ENCODE assay signal across 10 cellular contexts in the genomic region with DNA sequence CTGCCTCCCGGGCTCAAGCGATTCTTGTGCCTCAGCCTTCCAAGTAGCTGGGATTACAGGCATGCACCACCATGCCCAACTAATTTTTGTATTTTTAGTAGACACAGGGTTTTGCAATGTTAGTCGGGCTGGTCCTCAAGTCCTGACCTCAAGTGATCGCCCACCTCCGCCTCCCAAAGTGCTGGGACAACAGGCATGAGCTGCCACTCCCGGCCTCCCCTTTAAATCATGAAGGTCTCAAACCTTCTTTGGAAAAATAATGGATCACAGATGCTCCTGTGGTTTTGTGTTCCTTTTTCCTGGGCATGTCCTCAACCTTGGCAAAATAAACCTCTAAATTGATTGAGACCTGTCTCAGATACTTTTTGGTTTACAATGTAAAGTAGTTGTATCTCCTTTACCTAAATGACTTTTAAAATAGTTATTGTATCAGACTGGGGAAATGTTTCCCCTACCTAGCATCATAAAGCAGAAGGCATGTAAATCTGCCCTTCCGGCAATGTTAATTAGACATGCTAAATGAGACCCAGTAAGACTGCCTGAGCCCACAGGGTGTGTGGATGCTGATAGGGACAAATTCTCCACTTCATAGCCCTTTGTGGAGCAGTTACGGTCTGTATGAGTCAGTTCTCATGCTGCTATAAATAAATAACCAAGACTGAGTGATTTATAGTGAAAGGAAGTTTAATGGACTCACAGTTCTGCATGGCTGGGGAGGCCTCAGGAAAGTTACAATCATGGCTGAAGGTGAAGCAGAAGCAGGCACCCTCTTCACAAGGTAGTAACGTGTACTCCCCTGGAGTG. TPM values are rescaled to one million over a fixed set of nuclear protein-coding genes. Genes with fewer than 3 reads are reported as not detected.
DNase-seq lines count a peak whose midpoint lies in the region; ATAC-seq and TF ChIP-seq lines count a peak whose summit lies in the region.
"Had no signal": no experiment of that assay in that cellular context is flagged by ENCODE, and none has a peak within 500 bp of the region (broad histone marks: within the 10 kb centered on the region; RNA-seq: fewer than 3 reads in every experiment).

No MANE protein-coding gene starts in this region.

- DNase-seq in brain microvascular endothelial cell, result peak; percentile 32
- no peak for DNase-seq in neural crest cell (ENCODE audit: low read depth, low spot score)
- no peak for DNase-seq in NCI-H187 (lab: John Stamatoyannopoulos, UW)
- no peak for DNase-seq in sigmoid colon
- DNase-seq in SJCRH30, result no peak
- no peak for DNase-seq in stimulated activated CD4-positive, alpha-beta T cell treated with anti-CD3 and anti-CD28 coated beads, Interleukin-2, amount 100 ng/mL, for 24 hours
- DNase-seq: activated naive CD8-positive, alpha-beta T cell treated with anti-CD3 and anti-CD28 coated beads, Interleukin-2, amount 10 ng/mL, durations not matched to agents 7 days and 5 days; islet precursor cell had no signal

- TF ChIP-seq EP300 in sigmoid colon (IDR thresholded peaks at IDR 0.05), result no peak

- H3K27me3 ChIP-seq in brain microvascular endothelial cell (replicated peaks) (no peaks in the 10 kb centered on the region), sigmoid colon (peaks cover 0 to 5% (median 4%) of the 10 kb centered on the region in 3 donors), SJCRH30 (no peaks in the 10 kb centered on the region)

- H3K4me3 ChIP-seq in brain microvascular endothelial cell (ENCODE audit: low read depth, low read length), result no peak overlapping the region
- H3K4me3 ChIP-seq in sigmoid colon, result no peak overlapping the region
- H3K4me3 ChIP-seq in SJCRH30, result no peak overlapping the region

- TF ChIP-seq CTCF in brain microvascular endothelial cell (IDR thresholded peaks at IDR 0.05; ENCODE audit: low read depth, low read length, missing control alignments), result no peak
- TF ChIP-seq CTCF in neural crest cell (conservative IDR thresholded peaks at IDR 0.05), result no peak
- TF ChIP-seq CTCF in sigmoid colon (IDR thresholded peaks at IDR 0.05), result no peak

- H3K27ac ChIP-seq in brain microvascular endothelial cell (no peak overlapping the region), sigmoid colon (no peak overlapping the region), SJCRH30 (no peak overlapping the region)

- H3K36me3 ChIP-seq in brain microvascular endothelial cell (replicated peaks) (no peaks in the 10 kb centered on the region), sigmoid colon (no peaks in the 10 kb centered on the region), SJCRH30 (no peaks in the 10 kb centered on the region)

- peaks cover 8% of the 10 kb centered on the region for H3K9me3 Mint-ChIP-seq in neural crest cell

- peaks cover 6% of the 10 kb centered on the region for H3K4me1 Mint-ChIP-seq in neural crest cell

- H3K4me1 ChIP-seq in sigmoid colon, result no peaks in the 10 kb centered on the region
- no peaks in the 10 kb centered on the region for H3K4me1 ChIP-seq in SJCRH30

- WGBS in sigmoid colon, 2 donors, result 77 to 81% methylated on average over 9 of the region's 9 CpGs

- in situ Hi-C loops in brain microvascular endothelial cell (cut with HindIII; ENCODE audit: low pct_ligation_motif_present, low sequenced_read_pairs), result no loop called here

- peaks cover 8% of the 10 kb centered on the region for H3K36me3 Mint-ChIP-seq in neural crest cell (ENCODE audit: low read depth)

- ATAC-seq in GM18868 (IDR thresholded peaks at IDR 0.05; ENCODE audit: unreplicated experiment) (peak; percentile 76), HG03565 (IDR thresholded peaks at IDR 0.05; ENCODE audit: unreplicated experiment) (peak; percentile 68)

- no peak for TF ChIP-seq POLR2A in sigmoid colon (IDR thresholded peaks at IDR 0.05)

- no peak overlapping the region for H3K4me3 Mint-ChIP-seq in neural crest cell
- H3K4me3 Mint-ChIP-seq: activated naive CD8-positive, alpha-beta T cell treated with anti-CD3 and anti-CD28 coated beads, Interleukin-2, amount 10 ng/mL, durations not matched to agents 7 days and 5 days had no signal

- intact Hi-C loops in sigmoid colon (cut with DNase I), result no loop called here

- H3K27ac Mint-ChIP-seq in neural crest cell (ENCODE audit: unreplicated experiment), result peak overlapping the region; percentile 30
- H3K27ac Mint-ChIP-seq: activated naive CD8-positive, alpha-beta T cell treated with anti-CD3 and anti-CD28 coated beads, Interleukin-2, amount 10 ng/mL, durations not matched to agents 7 days and 5 days had no signal

- peaks cover 0 to 9% (median 0%) of the 10 kb centered on the region in 4 donors for H3K9me3 ChIP-seq in sigmoid colon
- 0 out of 2 replicates have a peak, but pooled peaks cover 4% of the 10 kb centered on the region for H3K9me3 ChIP-seq in SJCRH30 (replicated peaks)

- peaks cover 49% of the 10 kb centered on the region for H3K27me3 Mint-ChIP-seq in neural crest cell (ENCODE audit: low read depth)

RNA-seq across cellular contexts. Expression of gene CBR1, which starts 27.8 kb away (rescaled TPM):
- total RNA-seq in neural crest cell, result 2.1 and 2.4 TPM in 2 replicates
- total RNA-seq in sigmoid colon, result 100 to 1,000 TPM; 102 to 264 (median 159) TPM
- 100 to 1,000 TPM; 110 to 214 (median 180) TPM for polyA plus RNA-seq in sigmoid colon
- total RNA-seq in SJCRH30 (2014; rRNA removed; shearing (Covaris generic)), result not detected in 2 replicates

RNA-seq across cellular contexts. Expression of gene CBR3, which starts 37.2 kb away (rescaled TPM):
- total RNA-seq in neural crest cell (2.1 and 2.8 TPM in 2 replicates), sigmoid colon (10 to 100 TPM in 3 of 4 donors, 1 to 10 TPM in 1; 3.5 to 17.8 (median 15.5) TPM)
- polyA plus RNA-seq in sigmoid colon, result 10 to 100 TPM in 1 of 3 donors, 1 to 10 TPM in 2; 2.3 to 10.2 (median 8.9) TPM
- total RNA-seq in SJCRH30 (2014; rRNA removed; shearing (Covaris generic)), result 2.2 and 2.4 TPM in 2 replicates

RNA-seq across cellular contexts. Expression of gene SETD4, which starts 37.3 kb away (rescaled TPM):
- 26.0 and 28.4 TPM in 2 replicates for total RNA-seq in neural crest cell
- 10 to 100 TPM; 14.3 to 19.9 (median 14.8) TPM for total RNA-seq in sigmoid colon
- 10 to 100 TPM in 1 of 3 donors, 1 to 10 TPM in 2; 4.8 to 11.0 (median 6.2) TPM for polyA plus RNA-seq in sigmoid colon
- 15.9 TPM in 2 replicates for total RNA-seq in SJCRH30 (2014; rRNA removed; shearing (Covaris generic))

RNA-seq across cellular contexts. Expression of gene DOP1B, which starts 59.0 kb away (rescaled TPM):
- total RNA-seq in neural crest cell (13.5 and 14.5 TPM in 2 replicates), sigmoid colon (10 to 100 TPM in 2 of 4 donors, 1 to 10 TPM in 2; 7.4 to 14.7 (median 9.8) TPM)
- polyA plus RNA-seq in sigmoid colon, result 10 to 100 TPM; 12.5 to 20.7 (median 13.8) TPM
- 8.2 and 13.0 TPM in 2 replicates for total RNA-seq in SJCRH30 (2014; rRNA removed; shearing (Covaris generic))

Comparison
In these comparisons a context has a peak if more than half of its experiments do, and no peak if none do; other contexts are left out.
1. RNA of gene CBR1, which starts 27.8 kb away (total RNA-seq): 102 to 264 TPM in sigmoid colon; 2.1 to 2.4 TPM in neural crest cell and not detected in SJCRH30; every median in the first group is over 10 times any median in the second.